Comparison of ENCODE assay signal across 4 cellular contexts in genomic region chr17:19145471-19145870, GRCh38. TPM values are rescaled to one million over a fixed set of nuclear protein-coding genes. Genes with fewer than 3 reads are reported as not detected.
"Had no signal": no experiment of that assay in that cellular context is flagged by ENCODE, and none has a peak within 500 bp of the region (broad histone marks: within the 10 kb centered on the region; RNA-seq: fewer than 3 reads in every experiment).

No MANE protein-coding gene starts in this region.

RNA-seq across cellular contexts. Expression of gene GRAPL, which starts 18.1 kb away (rescaled TPM):
- total RNA-seq: HT-29, HT1080, IMR-90 had no signal
- polyA plus RNA-seq: IMR-90, K562 had no signal
